In genomic region chr9:33517373-33517772, GRCh38 we compare ENCODE assay signal across 8 cellular contexts. TPM values are rescaled to one million over a fixed set of nuclear protein-coding genes. Genes with fewer than 3 reads are reported as not detected.
DNase-seq lines count a peak whose midpoint lies in the region; ATAC-seq and TF ChIP-seq lines count a peak whose summit lies in the region.

No MANE protein-coding gene starts in this region.

- CTCF ChIA-PET in OCI-LY7 (lab: Charles Lee; ENCODE audit: unreplicated experiment): no interaction called here

- H3K4me3 ChIP-seq in OCI-LY7 (ENCODE audit: low read depth, low read length, poor library complexity, severe bottlenecking) (no peak overlapping the region), parathyroid adenoma (ENCODE audit: low read depth, low read length) (no peak overlapping the region)

- H3K9ac ChIP-seq in parathyroid adenoma: no peak overlapping the region

- intact Hi-C loops in OCI-LY7 (cut with micrococcal nuclease; ENCODE audit: unreplicated experiment): loop anchor here (5.0 kb wide), 1 partner anchor 115 kb away; the partner anchor contains the start of gene AQP7

- no peaks in the 10 kb centered on the region for H3K9me3 Mint-ChIP-seq in endothelial cell (ENCODE audit: unreplicated experiment)
- no peaks in the 10 kb centered on the region for H3K9me3 Mint-ChIP-seq in stimulated activated naive B cell treated with anti-CD40 and anti-IgM and Interleukin-4, amounts not matched to agents 10 μg/mL and 1 μg/mL and 100 μg/mL, for 72 hours

- H3K4me2 ChIP-seq in OCI-LY7 (ENCODE audit: low read length) (no peak overlapping the region), parathyroid adenoma (ENCODE audit: low read length) (no peak overlapping the region)

- H3K9me2 ChIP-seq in OCI-LY7 (ENCODE audit: insufficient read depth, low read length): no peaks in the 10 kb centered on the region

- no peak overlapping the region for H2AFZ ChIP-seq in OCI-LY7 (ENCODE audit: low read length)
- H2AFZ ChIP-seq in parathyroid adenoma: no peak overlapping the region

- no peak overlapping the region for H3K27ac Mint-ChIP-seq in endothelial cell (ENCODE audit: unreplicated experiment)
- H3K27ac Mint-ChIP-seq in stimulated activated naive B cell treated with anti-CD40 and anti-IgM and Interleukin-4, amounts not matched to agents 10 μg/mL and 1 μg/mL and 100 μg/mL, for 72 hours: no peak overlapping the region

- no peaks in the 10 kb centered on the region for H3K4me1 ChIP-seq in OCI-LY7 (ENCODE audit: insufficient read depth, low read length, poor library complexity, severe bottlenecking)
- H3K4me1 ChIP-seq in parathyroid adenoma: no peaks in the 10 kb centered on the region

- no peaks in the 10 kb centered on the region for H3K27me3 ChIP-seq in parathyroid adenoma (ENCODE audit: control insufficient read depth, insufficient read depth, low read length)

- H3K4me1 Mint-ChIP-seq in endothelial cell (ENCODE audit: unreplicated experiment): peaks cover 25% of the 10 kb centered on the region
- no peaks in the 10 kb centered on the region for H3K4me1 Mint-ChIP-seq in stimulated activated naive B cell treated with anti-CD40 and anti-IgM and Interleukin-4, amounts not matched to agents 10 μg/mL and 1 μg/mL and 100 μg/mL, for 72 hours

- H3K4me3 Mint-ChIP-seq in endothelial cell (ENCODE audit: unreplicated experiment): no peak overlapping the region
- H3K4me3 Mint-ChIP-seq in stimulated activated naive B cell treated with anti-CD40 and anti-IgM and Interleukin-4, amounts not matched to agents 10 μg/mL and 1 μg/mL and 100 μg/mL, for 72 hours: no peak overlapping the region

- peaks cover 3% of the 10 kb centered on the region for H3K27me3 Mint-ChIP-seq in endothelial cell (ENCODE audit: unreplicated experiment)
- peaks cover 13 to 33% of the 10 kb centered on the region in 2 donors for H3K27me3 Mint-ChIP-seq in stimulated activated naive B cell treated with anti-CD40 and anti-IgM and Interleukin-4, amounts not matched to agents 10 μg/mL and 1 μg/mL and 100 μg/mL, for 72 hours

- no TSS peak for BruUV-seq in OCI-LY7 (replicated peaks; lab: Mats Ljungman, UMichigan)

- H3K9me3 ChIP-seq in OCI-LY7 (ENCODE audit: low read length) (no peaks in the 10 kb centered on the region), parathyroid adenoma (ENCODE audit: control insufficient read depth, low read length) (no peaks in the 10 kb centered on the region)

- DNase-seq in AG08396 (ENCODE audit: low spot score) (peak; percentile 55), OCI-LY7 (ENCODE audit: low spot score) (peak; percentile 33), endothelial cell (ENCODE audit: low spot score) (peak; percentile 20)
- no peak for DNase-seq in stimulated activated naive B cell treated with anti-CD40 and anti-IgM and Interleukin-4, amounts not matched to agents 10 μg/mL and 1 μg/mL and 100 μg/mL, for 72 hours
- DNase-seq in stimulated activated CD8-positive, alpha-beta memory T cell treated with anti-CD3 and anti-CD28 coated beads, Interleukin-4, amount 100 ng/mL, for 48 hours: no peak
- no peak for DNase-seq in activated CD4-positive, alpha-beta T cell treated with anti-CD3 and anti-CD28 coated beads for 1 hour

- H3K36me3 ChIP-seq in OCI-LY7 (ENCODE audit: insufficient read depth, low read length): no peaks in the 10 kb centered on the region
- no peaks in the 10 kb centered on the region for H3K36me3 ChIP-seq in parathyroid adenoma (ENCODE audit: control insufficient read depth, insufficient read depth, low read length)

- no peak for ATAC-seq in stimulated activated naive B cell treated with anti-CD40 and anti-IgM and Interleukin-4, amounts not matched to agents 10 μg/mL and 1 μg/mL and 100 μg/mL, for 72 hours (replicated peaks)

- H3K36me3 Mint-ChIP-seq in endothelial cell (ENCODE audit: low read depth, unreplicated experiment): no peaks in the 10 kb centered on the region
- H3K36me3 Mint-ChIP-seq in stimulated activated naive B cell treated with anti-CD40 and anti-IgM and Interleukin-4, amounts not matched to agents 10 μg/mL and 1 μg/mL and 100 μg/mL, for 72 hours: no peaks in the 10 kb centered on the region

- POLR2A ChIA-PET in OCI-LY7 (lab: Charles Lee): no interaction called here

- TF ChIP-seq CTCF in GM12873 (IDR thresholded peaks at IDR 0.05; ENCODE audit: insufficient read depth, low read depth, low read length, missing control alignments) (peak; percentile 59), OCI-LY7 (conservative IDR thresholded peaks at IDR 0.05; ENCODE audit: low read length) (peak; percentile 82), endothelial cell (IDR thresholded peaks at IDR 0.05; ENCODE audit: unreplicated experiment) (peak; percentile 72), parathyroid adenoma (IDR thresholded peaks at IDR 0.05) (peak; percentile 34)

- H3K79me2 ChIP-seq in OCI-LY7 (ENCODE audit: insufficient read depth, low read depth, low read length) (no peaks in the 10 kb centered on the region), parathyroid adenoma (no peaks in the 10 kb centered on the region)

- no peaks in the 10 kb centered on the region for H4K20me1 ChIP-seq in OCI-LY7 (ENCODE audit: insufficient read depth, low read length)

- H3K27ac ChIP-seq in OCI-LY7 (ENCODE audit: low read depth, low read length, poor library complexity, severe bottlenecking): no peak overlapping the region
- H3K27ac ChIP-seq in parathyroid adenoma: no peak overlapping the region

RNA-seq across cellular contexts. Expression of gene ANKRD18B, which starts 6.7 kb away (rescaled TPM):
- total RNA-seq in OCI-LY7 (2014; rRNA removed; shearing (Covaris generic)): not detected in 2 replicates
- total RNA-seq in OCI-LY7 (2022) (not detected in 2 replicates), endothelial cell (ENCODE audit: unreplicated experiment) (0.41 TPM)

RNA-seq across cellular contexts. Expression of gene NOL6, which starts 43.6 kb away (rescaled TPM):
- total RNA-seq in OCI-LY7 (2014; rRNA removed; shearing (Covaris generic)): 26.4 and 28.8 TPM in 2 replicates
- 23.8 and 30.9 TPM in 2 replicates for total RNA-seq in OCI-LY7 (2022)
- total RNA-seq in endothelial cell (ENCODE audit: unreplicated experiment): 22.6 TPM

Comparison
In these comparisons a context has a peak if more than half of its experiments do, and no peak if none do; other contexts are left out.
1. DNase-seq: peak in AG08396 (single experiment), OCI-LY7 (single experiment) and endothelial cell (single experiment); none in stimulated activated naive B cell treated with anti-CD40 and anti-IgM and Interleukin-4, amounts not matched to agents 10 μg/mL and 1 μg/mL and 100 μg/mL, for 72 hours (single experiment), stimulated activated CD8-positive, alpha-beta memory T cell treated with anti-CD3 and anti-CD28 coated beads, Interleukin-4, amount 100 ng/mL, for 48 hours (single experiment) and activated CD4-positive, alpha-beta T cell treated with anti-CD3 and anti-CD28 coated beads for 1 hour (single experiment).
2. Peak in every context shown above with its lines, with median percentiles within 50 percentile points of each other: CTCF ChIP-seq.